ENCODE assay signal across 17 cellular contexts in the genomic region with DNA sequence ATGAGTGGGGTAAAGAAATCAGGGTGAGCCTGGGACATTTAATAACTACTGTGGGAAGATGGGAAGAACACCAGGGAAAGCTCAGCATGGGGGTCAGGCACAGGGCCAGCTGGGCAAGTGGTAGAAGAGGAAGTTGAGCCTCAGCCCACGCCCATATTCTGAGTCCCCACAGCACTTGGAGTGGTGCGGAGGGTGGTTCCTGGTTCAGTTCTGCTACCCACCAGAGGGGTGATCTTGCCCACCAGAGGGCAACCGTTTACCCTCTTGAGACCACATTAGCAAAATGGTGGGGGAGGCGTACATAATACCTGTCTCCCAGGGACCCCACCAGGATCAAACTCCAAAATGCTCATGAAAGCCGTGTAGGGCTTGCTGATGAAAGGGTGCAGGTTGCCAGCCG. TPM values are rescaled to one million over a fixed set of nuclear protein-coding genes. Genes with fewer than 3 reads are reported as not detected.
DNase-seq lines count a peak whose midpoint lies in the region; ATAC-seq and TF ChIP-seq lines count a peak whose summit lies in the region.
"Had no signal": no experiment of that assay in that cellular context is flagged by ENCODE, and none has a peak within 500 bp of the region (broad histone marks: within the 10 kb centered on the region; RNA-seq: fewer than 3 reads in every experiment).

No MANE protein-coding gene starts in this region.

- H3K9me3 ChIP-seq in heart left ventricle, result no peaks in the 10 kb centered on the region
- H3K9me3 ChIP-seq: colonic mucosa had no signal

- H3K4me1 Mint-ChIP-seq in stimulated activated naive CD8-positive, alpha-beta T cell treated with anti-CD3 and anti-CD28 coated beads, Interleukin-15, amount 100 ng/mL, for 72 hours, result peaks cover 24% of the 10 kb centered on the region

- H3K4me1 ChIP-seq in heart left ventricle, result peaks cover 0 to 32% (median 10%) of the 10 kb centered on the region in 12 donors
- H3K4me1 ChIP-seq: colonic mucosa had no signal

- H3K27ac ChIP-seq in heart left ventricle, result no peak overlapping the region
- H3K27ac ChIP-seq: colonic mucosa, VCaP had no signal

- TF ChIP-seq POLR2A in heart left ventricle (IDR thresholded peaks at IDR 0.05), result no peak

- ATAC-seq in heart left ventricle, result peak in 2 of 4 donors; percentile 49 to 60
- peak; percentile 32 for ATAC-seq in sciatic nerve
- ATAC-seq in stimulated activated naive CD8-positive, alpha-beta T cell treated with anti-CD3 and anti-CD28 coated beads, Interleukin-15, amount 100 ng/mL, for 72 hours, result no peak

- no peak overlapping the region for H3K27ac Mint-ChIP-seq in stimulated activated naive CD8-positive, alpha-beta T cell treated with anti-CD3 and anti-CD28 coated beads, Interleukin-15, amount 100 ng/mL, for 72 hours
- H3K27ac Mint-ChIP-seq: mesothelial cell of epicardium had no signal

- no peaks in the 10 kb centered on the region for H3K36me3 ChIP-seq in heart left ventricle
- H3K36me3 ChIP-seq: colonic mucosa had no signal

- intact Hi-C loops in heart left ventricle (cut with DNase I), result loop anchor here in 7 of 10 donors (2.0 to 10.0 kb wide), 11 partner anchors 20 to 449 kb away; partner anchors contain the start of gene SLC4A8 (in 3 of the 7)
- intact Hi-C loops in sciatic nerve (cut with DNase I), result no loop called here

- no peak overlapping the region for H3K4me3 ChIP-seq in heart left ventricle
- H3K4me3 ChIP-seq: colonic mucosa had no signal

- peaks cover 53% of the 10 kb centered on the region for H3K27me3 Mint-ChIP-seq in stimulated activated naive CD8-positive, alpha-beta T cell treated with anti-CD3 and anti-CD28 coated beads, Interleukin-15, amount 100 ng/mL, for 72 hours

- no peak overlapping the region for H3K4me3 Mint-ChIP-seq in stimulated activated naive CD8-positive, alpha-beta T cell treated with anti-CD3 and anti-CD28 coated beads, Interleukin-15, amount 100 ng/mL, for 72 hours

- peaks cover 0 to 18% (median 8%) of the 10 kb centered on the region in 9 donors for H3K27me3 ChIP-seq in heart left ventricle

- peak; percentile 10 for DNase-seq in SKM-1 treated with dmso at 0.1 percent for 144 hours (lab: John Stamatoyannopoulos, UW; ENCODE audit: unreplicated experiment)
- no peak for DNase-seq in SKM-1 (lab: John Stamatoyannopoulos, UW; ENCODE audit: unreplicated experiment)
- DNase-seq in NOMO-1 (lab: John Stamatoyannopoulos, UW; ENCODE audit: unreplicated experiment in 2 of 2), result peak; percentile 65 to 73
- DNase-seq in heart left ventricle, result peak in 4 of 5 donors; percentile 51 to 79 (median 62)
- DNase-seq in sciatic nerve (ENCODE audit: low spot score), result peak; percentile 67
- DNase-seq in stimulated activated naive CD8-positive, alpha-beta T cell treated with anti-CD3 and anti-CD28 coated beads, Interleukin-15, amount 100 ng/mL, for 72 hours, result no peak
- no peak for DNase-seq in NCI-H2029 treated with DMSO at 0.1 percent for 48 hours (lab: John Stamatoyannopoulos, UW)
- DNase-seq in NCI-H1048 (lab: John Stamatoyannopoulos, UW), result no peak
- DNase-seq: colonic mucosa; NCI-H1092; NCI-H446 treated with DMSO at 0.1 percent for 48 hours; SHP77 treated with DMSO at 0.1 percent for 48 hours; stimulated activated CD4-positive, alpha-beta T cell treated with anti-CD3 and anti-CD28 coated beads, Interleukin-2, amount 100 ng/mL, for 24 hours had no signal

- 73 to 83% (median 79%) methylated on average over 5 to 6 of the region's 6 CpGs for WGBS in heart left ventricle, 4 donors

- no peaks in the 10 kb centered on the region for H3K9me3 Mint-ChIP-seq in stimulated activated naive CD8-positive, alpha-beta T cell treated with anti-CD3 and anti-CD28 coated beads, Interleukin-15, amount 100 ng/mL, for 72 hours
- H3K9me3 Mint-ChIP-seq: mesothelial cell of epicardium had no signal

- TF ChIP-seq CTCF in heart left ventricle (IDR thresholded peaks at IDR 0.05), result no peak

RNA-seq across cellular contexts. Expression of gene ANKRD33, which starts 16.8 kb away (rescaled TPM):
- total RNA-seq in heart left ventricle (not detected), sciatic nerve (0.76 TPM)
- not detected for polyA plus RNA-seq in heart left ventricle
- total RNA-seq: A673, colonic mucosa, ureter had no signal

RNA-seq across cellular contexts. Expression of gene FIGNL2, which starts 22.6 kb away (rescaled TPM):
- total RNA-seq in heart left ventricle (under 1 TPM; 0.13 to 0.93 (median 0.35) TPM), sciatic nerve (4.0 TPM)
- polyA plus RNA-seq in heart left ventricle, result under 1 TPM; 0.17 to 0.23 TPM

RNA-seq across cellular contexts. Expression of gene ACVRL1, which starts 36.2 kb away (rescaled TPM):
- total RNA-seq in heart left ventricle (100 to 1,000 TPM in 1 of 9 donors, 10 to 100 TPM in 8; 23.5 to 116 (median 33.4) TPM), sciatic nerve (57.6 TPM)
- polyA plus RNA-seq in heart left ventricle, result 10 to 100 TPM; 20.5 to 35.1 TPM
- total RNA-seq: mesothelial cell of epicardium had no signal

Comparison
In these comparisons a context has a peak if more than half of its experiments do, and no peak if none do; other contexts are left out.
1. DNase-seq: peak in SKM-1 treated with dmso at 0.1 percent for 144 hours (single experiment), NOMO-1 (2 of 2), heart left ventricle (4 of 5) and sciatic nerve (single experiment); none in SKM-1 (single experiment), stimulated activated naive CD8-positive, alpha-beta T cell treated with anti-CD3 and anti-CD28 coated beads, Interleukin-15, amount 100 ng/mL, for 72 hours (0 of 2), NCI-H2029 treated with DMSO at 0.1 percent for 48 hours (single experiment) and NCI-H1048 (single experiment).